Comparison of ENCODE assay signal across 20 cellular contexts in the genomic region with DNA sequence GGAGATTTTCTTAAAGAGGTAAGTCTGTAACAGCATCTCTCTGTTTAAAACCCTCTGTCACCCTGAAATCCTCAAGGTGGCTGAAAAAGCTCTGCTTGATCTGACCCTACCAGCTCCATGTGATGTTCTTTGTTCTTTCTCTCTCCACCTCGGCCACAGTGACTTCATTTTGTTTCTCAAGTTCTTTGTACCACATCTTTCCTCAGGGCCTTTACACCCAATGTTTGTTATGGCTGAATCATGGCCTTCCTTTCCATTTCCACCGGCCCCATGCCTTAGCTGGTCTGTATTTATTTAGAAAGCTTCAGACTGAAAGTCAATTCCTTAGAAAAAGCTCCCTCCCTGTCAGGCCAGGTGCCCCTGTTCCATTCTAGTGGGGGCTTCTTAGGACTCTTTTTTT.
"Had no signal": no experiment of that assay in that cellular context is flagged by ENCODE, and none has a peak within 500 bp of the region (broad histone marks: within the 10 kb centered on the region; RNA-seq: fewer than 3 reads in every experiment).

No MANE protein-coding gene starts in this region.

- H3K27me3 ChIP-seq: dorsolateral prefrontal cortex, heart right ventricle, neutrophil, right atrium auricular region, sigmoid colon, stomach, transverse colon had no signal

- H3K27ac Mint-ChIP-seq: mesothelial cell of epicardium; nephron; stimulated activated naive B cell treated with anti-CD40 and anti-IgM and Interleukin-4, amounts not matched to agents 10 μg/mL and 1 μg/mL and 100 μg/mL, for 72 hours had no signal

- H3K4me1 ChIP-seq: heart right ventricle, right atrium auricular region, sigmoid colon, stomach, transverse colon had no signal

- H3K36me3 ChIP-seq: heart right ventricle, neutrophil, right atrium auricular region, sigmoid colon, stomach, thoracic aorta, transverse colon had no signal

- H3K4me3 ChIP-seq: dorsolateral prefrontal cortex, heart right ventricle, right atrium auricular region, sigmoid colon, skin epidermis, stomach, thoracic aorta, transverse colon had no signal

- ATAC-seq: esophagus mucosa; heart right ventricle; stimulated activated naive B cell treated with anti-CD40 and anti-IgM and Interleukin-4, amounts not matched to agents 10 μg/mL and 1 μg/mL and 100 μg/mL, for 72 hours had no signal

- H3K4me3 Mint-ChIP-seq: mesothelial cell of epicardium; nephron; stimulated activated naive B cell treated with anti-CD40 and anti-IgM and Interleukin-4, amounts not matched to agents 10 μg/mL and 1 μg/mL and 100 μg/mL, for 72 hours had no signal

- DNase-seq: cortex of kidney; dorsolateral prefrontal cortex; effector CD8-positive, alpha-beta T cell; heart right ventricle; hypothalamus; kidney glomerular epithelial cell; sigmoid colon; stimulated activated CD4-positive, alpha-beta T cell treated with anti-CD3 and anti-CD28 coated beads, Interleukin-2, amount 100 ng/mL, for 24 hours; stimulated activated CD4-positive, alpha-beta T cell treated with anti-CD3 and anti-CD28 coated beads, Interleukin-4, amount 100 ng/mL, for 4 hours; stimulated activated naive B cell treated with anti-CD40 and anti-IgM and Interleukin-4, amounts not matched to agents 10 μg/mL and 1 μg/mL and 100 μg/mL, for 72 hours; stomach; substantia nigra; transverse colon had no signal

- H3K36me3 Mint-ChIP-seq: mesothelial cell of epicardium; stimulated activated naive B cell treated with anti-CD40 and anti-IgM and Interleukin-4, amounts not matched to agents 10 μg/mL and 1 μg/mL and 100 μg/mL, for 72 hours had no signal

- H3K27ac ChIP-seq: heart right ventricle, neutrophil, right atrium auricular region, sigmoid colon, skin epidermis, stomach, thoracic aorta, transverse colon had no signal

- H3K9me3 ChIP-seq: neutrophil, thoracic aorta, transverse colon had no signal

- H3K27me3 Mint-ChIP-seq: stimulated activated naive B cell treated with anti-CD40 and anti-IgM and Interleukin-4, amounts not matched to agents 10 μg/mL and 1 μg/mL and 100 μg/mL, for 72 hours had no signal

- H3K4me1 Mint-ChIP-seq: stimulated activated naive B cell treated with anti-CD40 and anti-IgM and Interleukin-4, amounts not matched to agents 10 μg/mL and 1 μg/mL and 100 μg/mL, for 72 hours had no signal
